In the genomic region with DNA sequence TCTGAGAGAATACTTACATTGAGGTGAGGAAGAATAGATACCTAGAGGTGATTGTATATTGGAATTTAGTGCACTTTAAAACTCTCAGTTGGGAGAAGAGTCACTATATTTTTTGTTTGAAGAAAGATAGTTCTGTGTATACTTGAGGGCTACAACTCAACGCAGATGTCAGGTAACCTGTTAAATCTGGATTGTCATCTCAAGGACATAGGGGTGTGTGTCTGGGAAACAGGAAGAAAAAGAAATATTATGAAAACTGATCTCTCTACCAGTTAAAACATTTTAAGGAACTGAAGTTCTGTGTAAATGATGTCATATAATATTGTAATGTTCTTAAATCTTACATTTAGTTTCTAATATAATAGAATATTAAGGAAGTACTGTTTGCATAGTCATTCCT, we compare ENCODE assay signal across 28 cellular contexts.
"Had no signal": no experiment of that assay in that cellular context is flagged by ENCODE, and none has a peak within 500 bp of the region (broad histone marks: within the 10 kb centered on the region; RNA-seq: fewer than 3 reads in every experiment).

No MANE protein-coding gene starts in this region.

- DNase-seq: activated CD4-positive, alpha-beta memory T cell treated with anti-CD3 and anti-CD28 coated beads, Interleukin-2, amount 10 ng/mL, durations not matched to agents 7 days and 5 days; activated CD4-positive, alpha-beta T cell treated with anti-CD3 and anti-CD28 coated beads for 1 hour; activated CD4-positive, alpha-beta T cell treated with anti-CD3 and anti-CD28 coated beads for 4 hours; activated CD4-positive, alpha-beta T cell treated with anti-CD3 and anti-CD28 coated beads, Interleukin-2, amount 10 ng/mL, durations not matched to agents 7 days and 5 days; activated CD4-positive, alpha-beta T cell treated with anti-CD3 and anti-CD28 coated beads, Interleukin-2, amount 50 U/mL, for 4 hours; activated CD8-positive, alpha-beta memory T cell treated with anti-CD3 and anti-CD28 coated beads, Interleukin-2, amount 50 U/mL, for 48 hours; activated effector memory CD4-positive, alpha-beta T cell treated with Interleukin-2 at 50 U/mL for 16 hours; activated gamma-delta T cell treated with Interleukin-2 at 50 U/mL for 16 hours; activated naive CD4-positive, alpha-beta T cell treated with anti-CD3 and anti-CD28 coated beads, Interleukin-2, amount 50 U/mL, for 16 hours; activated naive CD4-positive, alpha-beta T cell treated with Interleukin-2 at 50 U/mL for 16 hours; activated T-cell treated with anti-CD3 and anti-CD28 coated beads, Interleukin-2, amount 50 U/mL, for 4 hours; amniotic stem cell; anterior cingulate cortex; caudate nucleus; cerebellar nuclear complex; colonic mucosa; effector CD8-positive, alpha-beta T cell; esophagus squamous epithelium; foreskin melanocyte; heart right ventricle; T-helper 1 cell; T-helper 17 cell; T1000 had no signal

- H3K27me3 ChIP-seq: colonic mucosa, esophagus squamous epithelium, gastroesophageal sphincter, heart right ventricle had no signal

- ATAC-seq: activated T-cell treated with anti-CD3 and anti-CD28 coated beads, Interleukin-2, amount 50 U/mL, for 4 hours; activated T-helper 17 cell treated with anti-CD3 and anti-CD28 coated beads, Interleukin-2, amount 50 U/mL, for 72 hours; gastroesophageal sphincter; heart right ventricle; T-helper 17 cell; WTC11 had no signal

- H3K4me1 ChIP-seq: colonic mucosa, esophagus squamous epithelium, gastroesophageal sphincter, heart right ventricle had no signal

- H3K36me3 ChIP-seq: colonic mucosa had no signal

- H3K9me3 ChIP-seq: colonic mucosa, esophagus squamous epithelium, gastroesophageal sphincter, heart right ventricle had no signal

- H3K27ac ChIP-seq: colonic mucosa, epithelial cell of prostate, esophagus squamous epithelium, gastroesophageal sphincter, heart right ventricle, VCaP had no signal

- H3K4me3 ChIP-seq: colonic mucosa, esophagus squamous epithelium, gastroesophageal sphincter, heart right ventricle had no signal
